15 cellular contexts compared by ENCODE assay signal in genomic region chr3:100003609-100004503, GRCh38.
DNase-seq lines count a peak whose midpoint lies in the region; ATAC-seq, FAIRE-seq and TF ChIP-seq lines count a peak whose summit lies in the region.
"Had no signal": no experiment of that assay in that cellular context is flagged by ENCODE, and none has a peak within 500 bp of the region (broad histone marks: within the 10 kb centered on the region; RNA-seq: fewer than 3 reads in every experiment).

No MANE protein-coding gene starts in this region.

- peak overlapping the region; percentile 93 for H3K27ac ChIP-seq in epithelial cell of prostate
- peak overlapping the region; percentile 58 for H3K27ac ChIP-seq in suprapubic skin
- H3K27ac ChIP-seq in lower lobe of right lung, result no peak overlapping the region

- intact Hi-C loops in lower lobe of right lung (cut with DNase I), result no loop called here

- no peaks in the 10 kb centered on the region for H3K9me3 ChIP-seq in suprapubic skin
- H3K9me3 ChIP-seq in lower lobe of right lung, result no peaks in the 10 kb centered on the region

- peak; percentile 63 for ATAC-seq in HG02885 (IDR thresholded peaks at IDR 0.05; ENCODE audit: poor library complexity, unreplicated experiment)
- no peak for ATAC-seq in lower lobe of right lung
- ATAC-seq in HG02981 (IDR thresholded peaks at IDR 0.05; ENCODE audit: unreplicated experiment), result no peak
- ATAC-seq: activated CD8-positive, alpha-beta T cell treated with anti-CD3 and anti-CD28 coated beads, Interleukin-2, amount 10 ng/mL, durations not matched to agents 7 days and 5 days; activated T-helper 17 cell treated with anti-CD3 and anti-CD28 coated beads, Interleukin-2, amount 50 U/mL, for 72 hours; sciatic nerve had no signal

- H3K4me3 ChIP-seq in suprapubic skin (no peak overlapping the region), lower lobe of right lung (no peak overlapping the region)

- H3K36me3 ChIP-seq in suprapubic skin, result no peaks in the 10 kb centered on the region
- H3K36me3 ChIP-seq in lower lobe of right lung, result no peaks in the 10 kb centered on the region

- H3K4me1 ChIP-seq in suprapubic skin (peaks cover 51% of the 10 kb centered on the region), lower lobe of right lung (peaks cover 24% of the 10 kb centered on the region)

- DNase-seq in NCI-H748 (lab: John Stamatoyannopoulos, UW; ENCODE audit: unreplicated experiment), result peak; percentile 3
- DNase-seq in NCI-H748 treated with DMSO at 0.1 percent for 48 hours (lab: John Stamatoyannopoulos, UW), result no peak
- DNase-seq in epithelial cell of prostate (ENCODE audit: low read depth, low spot score), result no peak
- no peak for DNase-seq in suprapubic skin (ENCODE audit: low spot score in 2 of 2)
- no peak for DNase-seq in lower lobe of right lung
- no peak for DNase-seq in D721Med (ENCODE audit: insufficient read length, low spot score)
- DNase-seq: activated CD8-positive, alpha-beta T cell treated with anti-CD3 and anti-CD28 coated beads, Interleukin-2, amount 10 ng/mL, durations not matched to agents 7 days and 5 days; anterior cingulate cortex; left ventricle myocardium superior; OCI-M1; stimulated activated CD4-positive, alpha-beta T cell treated with anti-CD3 and anti-CD28 coated beads, Interleukin-4, amount 100 ng/mL, for 1 hour had no signal

- no peaks in the 10 kb centered on the region for H3K27me3 ChIP-seq in suprapubic skin
- H3K27me3 ChIP-seq in lower lobe of right lung (ENCODE audit: low read depth), result no peaks in the 10 kb centered on the region

- TF ChIP-seq POLR2A in suprapubic skin (IDR thresholded peaks at IDR 0.05), result no peak

- TF ChIP-seq EP300 in suprapubic skin (IDR thresholded peaks at IDR 0.05), result no peak

- no peak for FAIRE-seq in D721Med (lab: Jason Lieb, UNC)

- no peak for TF ChIP-seq CTCF in suprapubic skin (IDR thresholded peaks at IDR 0.05)
- TF ChIP-seq CTCF in lower lobe of right lung (IDR thresholded peaks at IDR 0.05), result no peak
- no peak for TF ChIP-seq CTCF in D721Med (IDR thresholded peaks at IDR 0.05; ENCODE audit: insufficient read depth, missing control alignments)

- 94% methylated on average over 4 of the region's 4 CpGs for WGBS in suprapubic skin
